ENCODE assay signal across 1 cellular context in the genomic region with DNA sequence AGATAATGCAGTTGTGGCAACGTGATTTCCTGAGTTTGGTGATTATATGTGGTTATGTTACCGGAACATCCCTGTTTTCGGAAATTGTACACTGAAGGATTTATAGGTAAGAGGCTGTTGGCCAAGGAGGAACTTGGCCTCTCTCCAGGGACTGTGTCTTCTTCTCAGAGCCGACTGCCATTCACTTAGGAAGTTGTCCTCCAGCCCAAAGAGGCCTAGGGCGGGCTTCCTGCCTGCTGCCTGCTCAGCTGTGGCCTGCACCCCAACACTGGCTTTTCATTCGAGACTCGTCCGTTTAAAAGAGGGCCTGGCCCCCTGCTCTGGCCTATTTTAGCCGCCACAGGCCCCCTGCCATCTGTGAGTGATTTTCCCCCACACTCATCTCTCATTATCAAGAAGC.
TF ChIP-seq lines count a peak whose summit lies in the region.

No MANE protein-coding gene starts in this region.

TF ChIP-seq in K562, 482 proteins besides CTCF, POLR2A, EP300 and RAD21 (continued from another document):
- TF ChIP-seq, protein P1, sequence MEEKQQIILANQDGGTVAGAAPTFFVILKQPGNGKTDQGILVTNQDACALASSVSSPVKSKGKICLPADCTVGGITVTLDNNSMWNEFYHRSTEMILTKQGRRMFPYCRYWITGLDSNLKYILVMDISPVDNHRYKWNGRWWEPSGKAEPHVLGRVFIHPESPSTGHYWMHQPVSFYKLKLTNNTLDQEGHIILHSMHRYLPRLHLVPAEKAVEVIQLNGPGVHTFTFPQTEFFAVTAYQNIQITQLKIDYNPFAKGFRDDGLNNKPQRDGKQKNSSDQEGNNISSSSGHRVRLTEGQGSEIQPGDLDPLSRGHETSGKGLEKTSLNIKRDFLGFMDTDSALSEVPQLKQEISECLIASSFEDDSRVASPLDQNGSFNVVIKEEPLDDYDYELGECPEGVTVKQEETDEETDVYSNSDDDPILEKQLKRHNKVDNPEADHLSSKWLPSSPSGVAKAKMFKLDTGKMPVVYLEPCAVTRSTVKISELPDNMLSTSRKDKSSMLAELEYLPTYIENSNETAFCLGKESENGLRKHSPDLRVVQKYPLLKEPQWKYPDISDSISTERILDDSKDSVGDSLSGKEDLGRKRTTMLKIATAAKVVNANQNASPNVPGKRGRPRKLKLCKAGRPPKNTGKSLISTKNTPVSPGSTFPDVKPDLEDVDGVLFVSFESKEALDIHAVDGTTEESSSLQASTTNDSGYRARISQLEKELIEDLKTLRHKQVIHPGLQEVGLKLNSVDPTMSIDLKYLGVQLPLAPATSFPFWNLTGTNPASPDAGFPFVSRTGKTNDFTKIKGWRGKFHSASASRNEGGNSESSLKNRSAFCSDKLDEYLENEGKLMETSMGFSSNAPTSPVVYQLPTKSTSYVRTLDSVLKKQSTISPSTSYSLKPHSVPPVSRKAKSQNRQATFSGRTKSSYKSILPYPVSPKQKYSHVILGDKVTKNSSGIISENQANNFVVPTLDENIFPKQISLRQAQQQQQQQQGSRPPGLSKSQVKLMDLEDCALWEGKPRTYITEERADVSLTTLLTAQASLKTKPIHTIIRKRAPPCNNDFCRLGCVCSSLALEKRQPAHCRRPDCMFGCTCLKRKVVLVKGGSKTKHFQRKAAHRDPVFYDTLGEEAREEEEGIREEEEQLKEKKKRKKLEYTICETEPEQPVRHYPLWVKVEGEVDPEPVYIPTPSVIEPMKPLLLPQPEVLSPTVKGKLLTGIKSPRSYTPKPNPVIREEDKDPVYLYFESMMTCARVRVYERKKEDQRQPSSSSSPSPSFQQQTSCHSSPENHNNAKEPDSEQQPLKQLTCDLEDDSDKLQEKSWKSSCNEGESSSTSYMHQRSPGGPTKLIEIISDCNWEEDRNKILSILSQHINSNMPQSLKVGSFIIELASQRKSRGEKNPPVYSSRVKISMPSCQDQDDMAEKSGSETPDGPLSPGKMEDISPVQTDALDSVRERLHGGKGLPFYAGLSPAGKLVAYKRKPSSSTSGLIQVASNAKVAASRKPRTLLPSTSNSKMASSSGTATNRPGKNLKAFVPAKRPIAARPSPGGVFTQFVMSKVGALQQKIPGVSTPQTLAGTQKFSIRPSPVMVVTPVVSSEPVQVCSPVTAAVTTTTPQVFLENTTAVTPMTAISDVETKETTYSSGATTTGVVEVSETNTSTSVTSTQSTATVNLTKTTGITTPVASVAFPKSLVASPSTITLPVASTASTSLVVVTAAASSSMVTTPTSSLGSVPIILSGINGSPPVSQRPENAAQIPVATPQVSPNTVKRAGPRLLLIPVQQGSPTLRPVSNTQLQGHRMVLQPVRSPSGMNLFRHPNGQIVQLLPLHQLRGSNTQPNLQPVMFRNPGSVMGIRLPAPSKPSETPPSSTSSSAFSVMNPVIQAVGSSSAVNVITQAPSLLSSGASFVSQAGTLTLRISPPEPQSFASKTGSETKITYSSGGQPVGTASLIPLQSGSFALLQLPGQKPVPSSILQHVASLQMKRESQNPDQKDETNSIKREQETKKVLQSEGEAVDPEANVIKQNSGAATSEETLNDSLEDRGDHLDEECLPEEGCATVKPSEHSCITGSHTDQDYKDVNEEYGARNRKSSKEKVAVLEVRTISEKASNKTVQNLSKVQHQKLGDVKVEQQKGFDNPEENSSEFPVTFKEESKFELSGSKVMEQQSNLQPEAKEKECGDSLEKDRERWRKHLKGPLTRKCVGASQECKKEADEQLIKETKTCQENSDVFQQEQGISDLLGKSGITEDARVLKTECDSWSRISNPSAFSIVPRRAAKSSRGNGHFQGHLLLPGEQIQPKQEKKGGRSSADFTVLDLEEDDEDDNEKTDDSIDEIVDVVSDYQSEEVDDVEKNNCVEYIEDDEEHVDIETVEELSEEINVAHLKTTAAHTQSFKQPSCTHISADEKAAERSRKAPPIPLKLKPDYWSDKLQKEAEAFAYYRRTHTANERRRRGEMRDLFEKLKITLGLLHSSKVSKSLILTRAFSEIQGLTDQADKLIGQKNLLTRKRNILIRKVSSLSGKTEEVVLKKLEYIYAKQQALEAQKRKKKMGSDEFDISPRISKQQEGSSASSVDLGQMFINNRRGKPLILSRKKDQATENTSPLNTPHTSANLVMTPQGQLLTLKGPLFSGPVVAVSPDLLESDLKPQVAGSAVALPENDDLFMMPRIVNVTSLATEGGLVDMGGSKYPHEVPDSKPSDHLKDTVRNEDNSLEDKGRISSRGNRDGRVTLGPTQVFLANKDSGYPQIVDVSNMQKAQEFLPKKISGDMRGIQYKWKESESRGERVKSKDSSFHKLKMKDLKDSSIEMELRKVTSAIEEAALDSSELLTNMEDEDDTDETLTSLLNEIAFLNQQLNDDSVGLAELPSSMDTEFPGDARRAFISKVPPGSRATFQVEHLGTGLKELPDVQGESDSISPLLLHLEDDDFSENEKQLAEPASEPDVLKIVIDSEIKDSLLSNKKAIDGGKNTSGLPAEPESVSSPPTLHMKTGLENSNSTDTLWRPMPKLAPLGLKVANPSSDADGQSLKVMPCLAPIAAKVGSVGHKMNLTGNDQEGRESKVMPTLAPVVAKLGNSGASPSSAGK (IDR thresholded peaks at IDR 0.05): peak; percentile 66; the same call in 1 of the 2 replicates
- TF ChIP-seq KDM2B (CRISPR knock-in tag; IDR thresholded peaks at IDR 0.05) (no peak), DPF2 (IDR thresholded peaks at IDR 0.05) (0 out of 2 replicates have a peak, but pooled peaks have one; percentile 1), ZFX (CRISPR knock-in tag; IDR thresholded peaks at IDR 0.05) (peak; percentile 40; the same call in 1 of the 2 replicates), EZH2 (IDR thresholded peaks at IDR 0.05; ENCODE audit: borderline replicate concordance, low read depth, low read length) (no peak), ZNF766 (CRISPR knock-in tag; conservative IDR thresholded peaks at IDR 0.05) (0 out of 2 replicates have a peak, but pooled peaks have one; percentile 45), PKNOX1 (IDR thresholded peaks at IDR 0.05) (peak; percentile 81), NFIC (IDR thresholded peaks at IDR 0.05) (peak; percentile 85), CBFA2T2 (conservative IDR thresholded peaks at IDR 0.05) (0 out of 2 replicates have a peak, but pooled peaks have one; percentile 2), TEAD4 (IDR thresholded peaks at IDR 0.05; ENCODE audit: low read length) (peak; percentile 35; the same call in 1 of the 2 replicates), TEAD4 (CRISPR knock-in tag; IDR thresholded peaks at IDR 0.05; ENCODE audit: borderline replicate concordance) (no peak), POLR3G (IDR thresholded peaks at IDR 0.05; ENCODE audit: extremely low read depth, insufficient read length, insufficient replicate concordance) (no peak), MTA2 (IDR thresholded peaks at IDR 0.05; ENCODE audit: low read depth) (no peak), ARID1B (IDR thresholded peaks at IDR 0.05) (0 out of 2 replicates have a peak, but pooled peaks have one; percentile 14), ETV1 (tag; conservative IDR thresholded peaks at IDR 0.05; ENCODE audit: low read depth) (peak; percentile 91), L3MBTL2 (IDR thresholded peaks at IDR 0.05) (peak; percentile 74), JUN (IDR thresholded peaks at IDR 0.05; ENCODE audit: borderline replicate concordance, low read depth, low read length) (no peak), JUN (CRISPR knock-in tag; IDR thresholded peaks at IDR 0.05; ENCODE audit: borderline replicate concordance) (no peak), ZNF212 (CRISPR knock-in tag; IDR thresholded peaks at IDR 0.05) (no peak), ZNF583 (CRISPR knock-in tag; IDR thresholded peaks at IDR 0.05) (no peak), RB1 (IDR thresholded peaks at IDR 0.05; ENCODE audit: low read depth) (no peak), CTBP1 (IDR thresholded peaks at IDR 0.05; ENCODE audit: borderline replicate concordance) (peak; percentile 49; the same call in 1 of the 2 replicates), MECOM (CRISPR knock-in tag; IDR thresholded peaks at IDR 0.05) (0 out of 2 replicates have a peak, but pooled peaks have one; percentile 21)
- TF ChIP-seq, protein P2, sequence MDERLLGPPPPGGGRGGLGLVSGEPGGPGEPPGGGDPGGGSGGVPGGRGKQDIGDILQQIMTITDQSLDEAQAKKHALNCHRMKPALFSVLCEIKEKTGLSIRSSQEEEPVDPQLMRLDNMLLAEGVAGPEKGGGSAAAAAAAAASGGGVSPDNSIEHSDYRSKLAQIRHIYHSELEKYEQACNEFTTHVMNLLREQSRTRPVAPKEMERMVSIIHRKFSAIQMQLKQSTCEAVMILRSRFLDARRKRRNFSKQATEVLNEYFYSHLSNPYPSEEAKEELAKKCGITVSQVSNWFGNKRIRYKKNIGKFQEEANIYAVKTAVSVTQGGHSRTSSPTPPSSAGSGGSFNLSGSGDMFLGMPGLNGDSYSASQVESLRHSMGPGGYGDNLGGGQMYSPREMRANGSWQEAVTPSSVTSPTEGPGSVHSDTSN (CRISPR knock-in tag; IDR thresholded peaks at IDR 0.05; ENCODE audit: low read depth): 0 out of 2 replicates have a peak, but pooled peaks have one; percentile 26
- TF ChIP-seq, protein P2 (tag; conservative IDR thresholded peaks at IDR 0.05; ENCODE audit: low read depth): peak; percentile 94
- TF ChIP-seq, protein P3, sequence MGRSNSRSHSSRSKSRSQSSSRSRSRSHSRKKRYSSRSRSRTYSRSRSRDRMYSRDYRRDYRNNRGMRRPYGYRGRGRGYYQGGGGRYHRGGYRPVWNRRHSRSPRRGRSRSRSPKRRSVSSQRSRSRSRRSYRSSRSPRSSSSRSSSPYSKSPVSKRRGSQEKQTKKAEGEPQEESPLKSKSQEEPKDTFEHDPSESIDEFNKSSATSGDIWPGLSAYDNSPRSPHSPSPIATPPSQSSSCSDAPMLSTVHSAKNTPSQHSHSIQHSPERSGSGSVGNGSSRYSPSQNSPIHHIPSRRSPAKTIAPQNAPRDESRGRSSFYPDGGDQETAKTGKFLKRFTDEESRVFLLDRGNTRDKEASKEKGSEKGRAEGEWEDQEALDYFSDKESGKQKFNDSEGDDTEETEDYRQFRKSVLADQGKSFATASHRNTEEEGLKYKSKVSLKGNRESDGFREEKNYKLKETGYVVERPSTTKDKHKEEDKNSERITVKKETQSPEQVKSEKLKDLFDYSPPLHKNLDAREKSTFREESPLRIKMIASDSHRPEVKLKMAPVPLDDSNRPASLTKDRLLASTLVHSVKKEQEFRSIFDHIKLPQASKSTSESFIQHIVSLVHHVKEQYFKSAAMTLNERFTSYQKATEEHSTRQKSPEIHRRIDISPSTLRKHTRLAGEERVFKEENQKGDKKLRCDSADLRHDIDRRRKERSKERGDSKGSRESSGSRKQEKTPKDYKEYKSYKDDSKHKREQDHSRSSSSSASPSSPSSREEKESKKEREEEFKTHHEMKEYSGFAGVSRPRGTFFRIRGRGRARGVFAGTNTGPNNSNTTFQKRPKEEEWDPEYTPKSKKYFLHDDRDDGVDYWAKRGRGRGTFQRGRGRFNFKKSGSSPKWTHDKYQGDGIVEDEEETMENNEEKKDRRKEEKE (IDR thresholded peaks at IDR 0.05; ENCODE audit: borderline replicate concordance in 1 of 2, control insufficient read depth in 1 of 2, low read depth in 2 of 2, low read length in 1 of 2): no peak
- TF ChIP-seq, protein P4, sequence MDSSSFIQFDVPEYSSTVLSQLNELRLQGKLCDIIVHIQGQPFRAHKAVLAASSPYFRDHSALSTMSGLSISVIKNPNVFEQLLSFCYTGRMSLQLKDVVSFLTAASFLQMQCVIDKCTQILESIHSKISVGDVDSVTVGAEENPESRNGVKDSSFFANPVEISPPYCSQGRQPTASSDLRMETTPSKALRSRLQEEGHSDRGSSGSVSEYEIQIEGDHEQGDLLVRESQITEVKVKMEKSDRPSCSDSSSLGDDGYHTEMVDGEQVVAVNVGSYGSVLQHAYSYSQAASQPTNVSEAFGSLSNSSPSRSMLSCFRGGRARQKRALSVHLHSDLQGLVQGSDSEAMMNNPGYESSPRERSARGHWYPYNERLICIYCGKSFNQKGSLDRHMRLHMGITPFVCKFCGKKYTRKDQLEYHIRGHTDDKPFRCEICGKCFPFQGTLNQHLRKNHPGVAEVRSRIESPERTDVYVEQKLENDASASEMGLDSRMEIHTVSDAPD (CRISPR knock-in tag; IDR thresholded peaks at IDR 0.05): 0 out of 2 replicates have a peak, but pooled peaks have one; percentile 24
